In genomic region chr1:222053790-222054294, GRCh38 we compare ENCODE assay signal across 21 cellular contexts.
"Had no signal": no experiment of that assay in that cellular context is flagged by ENCODE, and none has a peak within 500 bp of the region (broad histone marks: within the 10 kb centered on the region; RNA-seq: fewer than 3 reads in every experiment).

No MANE protein-coding gene starts in this region.

- DNase-seq: activated CD4-positive, alpha-beta T cell treated with anti-CD3 and anti-CD28 coated beads for 48 hours; activated CD4-positive, alpha-beta T cell treated with anti-CD3 and anti-CD28 coated beads, Interleukin-2, amount 50 U/mL, for 48 hours; activated CD8-positive, alpha-beta memory T cell treated with anti-CD3 and anti-CD28 coated beads for 24 hours; activated effector memory CD4-positive, alpha-beta T cell treated with anti-CD3 and anti-CD28 coated beads, Interleukin-2, amount 50 U/mL, for 16 hours; activated naive CD4-positive, alpha-beta T cell treated with anti-CD3 and anti-CD28 coated beads for 36 hours; activated naive CD8-positive, alpha-beta T cell treated with anti-CD3 and anti-CD28 coated beads for 36 hours; central memory CD4-positive, alpha-beta T cell; endodermal cell; left ventricle myocardium superior; right lobe of liver; stimulated activated CD4-positive, alpha-beta T cell treated with anti-CD3 and anti-CD28 coated beads, Interleukin-12 subunit alpha, Interleukin-12 subunit beta, amount 100 ng/mL, for 4 hours; stimulated activated CD4-positive, alpha-beta T cell treated with anti-CD3 and anti-CD28 coated beads, Interleukin-4, amount 100 ng/mL, for 1 hour; stimulated activated naive CD8-positive, alpha-beta T cell treated with anti-CD3 and anti-CD28 coated beads, Interleukin-15, Interleukin-2, amounts not matched to agents 100 U/mL and 50 U/mL, for 24 hours; substantia nigra; T-helper 17 cell; T1000; uterus; WERI-Rb-1 had no signal

- H3K4me3 ChIP-seq: right lobe of liver, skin epidermis, uterus had no signal

- H3K36me3 ChIP-seq: right lobe of liver, uterus, WERI-Rb-1 had no signal

- H3K27ac ChIP-seq: skin epidermis, uterus, WERI-Rb-1 had no signal

- H3K9me3 ChIP-seq: right lobe of liver, uterus had no signal

- H3K4me1 ChIP-seq: uterus had no signal

- ATAC-seq: activated CD4-positive, CD25-positive, alpha-beta regulatory T cell treated with anti-CD3 and anti-CD28 coated beads, Interleukin-2, amount 50 U/mL, for 24 hours; esophagus mucosa; left ventricle myocardium superior; stimulated activated naive CD8-positive, alpha-beta T cell treated with anti-CD3 and anti-CD28 coated beads, Interleukin-15, Interleukin-2, amounts not matched to agents 100 U/mL and 50 U/mL, for 24 hours; T-helper 17 cell had no signal

- H3K27me3 ChIP-seq: right lobe of liver, uterus had no signal
